In genomic region chr4:173494013-173494970, GRCh38 we compare ENCODE assay signal across 8 cellular contexts. TPM values are rescaled to one million over a fixed set of nuclear protein-coding genes. Genes with fewer than 3 reads are reported as not detected.
A peak's percentile ranks its signal among the peaks of the same experiment; 100 is the strongest.
DNase-seq lines count a peak whose midpoint lies in the region; ATAC-seq, FAIRE-seq and TF ChIP-seq lines count a peak whose summit lies in the region.

No MANE protein-coding gene starts in this region.

- no peaks in the 10 kb centered on the region for H3K36me3 Mint-ChIP-seq in activated CD4-positive, alpha-beta T cell treated with anti-CD3 and anti-CD28 coated beads, Interleukin-2, amount 10 ng/mL, durations not matched to agents 7 days and 5 days (ENCODE audit: low read depth)
- peaks cover 5% of the 10 kb centered on the region for H3K36me3 Mint-ChIP-seq in mesothelial cell of epicardium

- peak overlapping the region; percentile 74 for H3K4me3 Mint-ChIP-seq in activated CD4-positive, alpha-beta T cell treated with anti-CD3 and anti-CD28 coated beads, Interleukin-2, amount 10 ng/mL, durations not matched to agents 7 days and 5 days
- H3K4me3 Mint-ChIP-seq in mesothelial cell of epicardium: peak overlapping the region; percentile 74

- CTCF ChIA-PET in AG04449 (lab: Yijun Ruan, JAX): interaction anchor here (0.6 to 9.1 kb wide), 40 partner anchors 9 to 624 kb away, joined by 3 to 198 read pairs (median 4); partner anchors contain the start of gene HAND2
- CTCF ChIA-PET in activated CD4-positive, alpha-beta T cell treated with anti-CD3 and anti-CD28 coated beads, Interleukin-2, amount 10 ng/mL, durations not matched to agents 7 days and 5 days (lab: Charles Lee): interaction anchor here (0.6 to 1.5 kb wide), 15 partner anchors 9 to 181 kb away, joined by 3 to 8 read pairs (median 3); no protein-coding TSS in a partner anchor
- CTCF ChIA-PET in H1 (lab: Charles Lee; ENCODE audit: partially characterized antibody): interaction anchor here (0.6 to 1.6 kb wide), 23 partner anchors 9 to 331 kb away, joined by 3 to 16 read pairs (median 4); partner anchors contain the start of gene HAND2

- no peak overlapping the region for H4K91ac ChIP-seq in H1 (replicated peaks; ENCODE audit: insufficient read length, low read length)

- DNase-seq in AG04449 (ENCODE audit: low read depth, low spot score) (no peak), NCI-H2029 (lab: John Stamatoyannopoulos, UW) (peak; percentile 63), H1 (ENCODE audit: low read depth in 1 of 2, low spot score in 2 of 2) (peak; percentile 64 to 69), mesothelial cell of epicardium (ENCODE audit: low spot score in 2 of 2, unreplicated experiment in 2 of 2) (peak in 1 of 2 experiments; percentile 63)
- peak; percentile 76 for DNase-seq in activated CD4-positive, alpha-beta T cell treated with anti-CD3 and anti-CD28 coated beads, Interleukin-2, amount 10 ng/mL, durations not matched to agents 7 days and 5 days
- peak; percentile 56 for DNase-seq in stimulated activated naive CD8-positive, alpha-beta T cell treated with anti-CD3 and anti-CD28 coated beads, Interleukin-15, Interleukin-2, amounts not matched to agents 100 U/mL and 50 U/mL, for 24 hours

- peak; percentile 85 for TF ChIP-seq CTCF in AG04449 (IDR thresholded peaks at IDR 0.05; ENCODE audit: insufficient read depth, low read length, missing control alignments)
- peak; percentile 73 to 98 (median 94) for TF ChIP-seq CTCF in H1 (IDR thresholded peaks at IDR 0.05; ENCODE audit: control extremely low read depth in 1 of 3, insufficient read depth in 1 of 3, low read depth in 1 of 3, low read length in 3 of 3)
- TF ChIP-seq CTCF in mesothelial cell of epicardium (IDR thresholded peaks at IDR 0.05; ENCODE audit: unreplicated experiment): peak; percentile 61

- no peak overlapping the region for H2BK15ac ChIP-seq in H1 (ENCODE audit: low read length)

- no peak overlapping the region for H3K14ac ChIP-seq in H1 (ENCODE audit: insufficient read length)

- peaks cover 3 to 38% (median 21%) of the 10 kb centered on the region in 4 experiments for H3K27me3 ChIP-seq in H1 (replicated peaks in 1 of 4; ENCODE audit: control insufficient read depth in 3 of 4, extremely low read depth in 1 of 4, insufficient read depth in 3 of 4, low read length in 3 of 4)

- ATAC-seq in GM18505 (IDR thresholded peaks at IDR 0.05; ENCODE audit: unreplicated experiment) (peak; percentile 95), HG02938 (IDR thresholded peaks at IDR 0.05; ENCODE audit: unreplicated experiment) (peak; percentile 92)
- ATAC-seq in stimulated activated naive CD8-positive, alpha-beta T cell treated with anti-CD3 and anti-CD28 coated beads, Interleukin-15, Interleukin-2, amounts not matched to agents 100 U/mL and 50 U/mL, for 24 hours: peak; percentile 90

- no peaks in the 10 kb centered on the region for H3K79me2 ChIP-seq in H1 (ENCODE audit: control insufficient read depth in 1 of 2, insufficient read depth in 2 of 2, low read length in 2 of 2)

- H3K4me1 Mint-ChIP-seq in activated CD4-positive, alpha-beta T cell treated with anti-CD3 and anti-CD28 coated beads, Interleukin-2, amount 10 ng/mL, durations not matched to agents 7 days and 5 days: peaks cover 30% of the 10 kb centered on the region
- H3K4me1 Mint-ChIP-seq in mesothelial cell of epicardium: peaks cover 28% of the 10 kb centered on the region

- peak; percentile 93 for FAIRE-seq in H1 (lab: Jason Lieb, UNC)

- WGBS in H1 (ENCODE audit: extremely low coverage in 1 of 2, insufficient coverage in 1 of 2, insufficient read length in 1 of 2, insufficient replicate concordance in 2 of 2, low coverage in 1 of 2, low lambda C conversion rate in 2 of 2, missing lambda C conversion rate in 1 of 2), 2 experiments: 21% methylated on average over 40 of the region's 40 CpGs; no CpG with 5 or more reads in 1 of the 2 experiments

- peak overlapping the region; percentile 72; the same call in 1 of the 2 replicates for H2BK20ac ChIP-seq in H1 (ENCODE audit: low read length)

- peak overlapping the region; percentile 79 for H3K27ac Mint-ChIP-seq in activated CD4-positive, alpha-beta T cell treated with anti-CD3 and anti-CD28 coated beads, Interleukin-2, amount 10 ng/mL, durations not matched to agents 7 days and 5 days
- no peak overlapping the region for H3K27ac Mint-ChIP-seq in mesothelial cell of epicardium

- no peak overlapping the region for H4K8ac ChIP-seq in H1 (ENCODE audit: extremely low read depth, insufficient read depth, low read length)

- H3K18ac ChIP-seq in H1 (ENCODE audit: extremely low read depth, low read length): no peak overlapping the region

- H3K79me1 ChIP-seq in H1 (ENCODE audit: low read depth, low read length): no peaks in the 10 kb centered on the region

- TF ChIP-seq POLR2A in GM18505 (IDR thresholded peaks at IDR 0.05; ENCODE audit: borderline replicate concordance, extremely low read depth, insufficient read depth, insufficient read length): no peak
- no peak for TF ChIP-seq POLR2A in H1 (IDR thresholded peaks at IDR 0.05; ENCODE audit: control extremely low read depth in 1 of 2, low read depth in 2 of 2, low read length in 2 of 2)

- H3K4me1 ChIP-seq in H1 (replicated peaks in 1 of 4; ENCODE audit: control insufficient read depth in 3 of 4, insufficient read depth in 4 of 4, low read length in 3 of 4): peaks cover 0 to 10% (median 4%) of the 10 kb centered on the region in 4 experiments; a peak in 6 of 7 replicates

- no peak overlapping the region for H3K56ac ChIP-seq in H1 (replicated peaks; ENCODE audit: insufficient read length, low read depth, low read length)

- peak; percentile 82 to 85 for TF ChIP-seq RAD21 in H1 (IDR thresholded peaks at IDR 0.05 in 1 of 2, conservative IDR thresholded peaks at IDR 0.05 in 1 of 2; ENCODE audit: low read depth in 2 of 2, low read length in 2 of 2)

- H2AK5ac ChIP-seq in H1 (ENCODE audit: low read depth, low read length): no peak overlapping the region

- no peak overlapping the region for H2BK5ac ChIP-seq in H1 (ENCODE audit: low read depth, low read length)

- peak overlapping the region; percentile 55 to 68 for H3K4me2 ChIP-seq in H1 (ENCODE audit: insufficient read depth in 1 of 2, low read depth in 2 of 2, low read length in 2 of 2)

- no peaks in the 10 kb centered on the region for H3K36me3 ChIP-seq in H1 (ENCODE audit: control insufficient read depth in 2 of 4, insufficient read depth in 4 of 4, low read length in 3 of 4)

- no peaks in the 10 kb centered on the region for H4K20me1 ChIP-seq in H1 (replicated peaks in 1 of 2; ENCODE audit: control insufficient read depth in 1 of 2, insufficient read depth in 2 of 2, low read length in 2 of 2)

- no peak overlapping the region for H4K5ac ChIP-seq in H1 (ENCODE audit: insufficient read length, low read depth, low read length)

- peak overlapping the region; percentile 79; the same call in 1 of the 2 replicates for H2AFZ ChIP-seq in H1 (ENCODE audit: low read length)

- H3K9me3 Mint-ChIP-seq in activated CD4-positive, alpha-beta T cell treated with anti-CD3 and anti-CD28 coated beads, Interleukin-2, amount 10 ng/mL, durations not matched to agents 7 days and 5 days: no peaks in the 10 kb centered on the region
- no peaks in the 10 kb centered on the region for H3K9me3 Mint-ChIP-seq in mesothelial cell of epicardium

- no peak overlapping the region for H3K23ac ChIP-seq in H1 (ENCODE audit: insufficient read length)

- no peak overlapping the region for H2BK120ac ChIP-seq in H1 (replicated peaks; ENCODE audit: low read depth, low read length)

- H3K9me3 ChIP-seq in H1 (ENCODE audit: insufficient read depth in 2 of 2, low read depth in 1 of 2, low read length in 1 of 2): no peaks in the 10 kb centered on the region

- H3K4ac ChIP-seq in H1 (replicated peaks; ENCODE audit: insufficient read length, low read depth, low read length): no peak overlapping the region

- no peak for TF ChIP-seq EP300 in H1 (IDR thresholded peaks at IDR 0.05; ENCODE audit: borderline replicate concordance in 1 of 2, low read depth in 2 of 2, low read length in 2 of 2)

- peaks cover 4% of the 10 kb centered on the region; the same call in 1 of the 2 replicates for H3K23me2 ChIP-seq in H1 (ENCODE audit: low read depth, low read length)

- H3K27me3 Mint-ChIP-seq in activated CD4-positive, alpha-beta T cell treated with anti-CD3 and anti-CD28 coated beads, Interleukin-2, amount 10 ng/mL, durations not matched to agents 7 days and 5 days: peaks cover 40% of the 10 kb centered on the region
- peaks cover 13% of the 10 kb centered on the region for H3K27me3 Mint-ChIP-seq in mesothelial cell of epicardium (ENCODE audit: low read depth)

- H3K9ac ChIP-seq in H1 (replicated peaks in 1 of 4; ENCODE audit: extremely low read depth in 1 of 4, low read depth in 3 of 4, low read length in 3 of 4): no peak overlapping the region

- POLR2A ChIA-PET in AG04449 (lab: Yijun Ruan, JAX) (interaction anchor here (1.0 kb wide), 1 partner anchor 74 kb away, joined by 4 read pairs; no protein-coding TSS in a partner anchor), H1 (lab: Charles Lee; ENCODE audit: partially characterized antibody) (interaction anchor here (0.7 to 1.3 kb wide), 3 partner anchors 9 to 160 kb away, joined by 3 to 4 read pairs (median 4); partner anchors contain the start of gene HMGB2)
- POLR2A ChIA-PET in activated CD4-positive, alpha-beta T cell treated with anti-CD3 and anti-CD28 coated beads, Interleukin-2, amount 10 ng/mL, durations not matched to agents 7 days and 5 days (lab: Charles Lee): no interaction called here

- peak overlapping the region; percentile 31 for H3K4me3 ChIP-seq in AG04449 (ENCODE audit: low read depth, low read length)
- H3K4me3 ChIP-seq in H1 (ENCODE audit: extremely low read depth in 1 of 4, insufficient read depth in 2 of 4, low read depth in 3 of 4, low read length in 4 of 4): peak overlapping the region; percentile 16 to 51 (median 26); a peak in 6 of 8 replicates

- H2BK12ac ChIP-seq in H1 (ENCODE audit: low read depth, low read length): no peak overlapping the region

- H3K27ac ChIP-seq in H1 (ENCODE audit: low read depth, low read length): no peak overlapping the region

TF ChIP-seq in H1, 55 proteins besides CTCF, POLR2A, EP300 and RAD21 (continues in another document):
- 0 out of 2 replicates have a peak, but pooled peaks have one; percentile 34 for TF ChIP-seq RBBP5 (IDR thresholded peaks at IDR 0.05; ENCODE audit: borderline replicate concordance, low read depth, low read length)

RNA-seq across cellular contexts. Expression of gene HAND2, which starts 35.7 kb away (rescaled TPM):
- not detected for total RNA-seq in activated CD4-positive, alpha-beta T cell treated with anti-CD3 and anti-CD28 coated beads, Interleukin-2, amount 10 ng/mL, durations not matched to agents 7 days and 5 days
- not detected in 2 replicates for total RNA-seq in H1 (2021; fragmentation: NEBNext Ultra II Directional; extraction: Animal tissue kit (Norgen Biotek cat#: 25700))
- 0.05 TPM in 1 of 2 replicates, not detected in the other for polyA plus RNA-seq in H1 (2011; rRNA removed)
- 0.04 TPM for polyA plus RNA-seq in H1 (2011; cell fraction: cytosol; rRNA removed)
- not detected for polyA plus RNA-seq in H1 (2011; cell fraction: nucleus; rRNA removed)
- 0.05 to 0.37 TPM in 2 of 4 replicates, not detected in the others for polyA plus RNA-seq in H1 (2012, experiment 1 of 2)
- 0.47 TPM for polyA plus RNA-seq in H1 (2012, experiment 2 of 2)
- polyA plus RNA-seq in H1 (2013, experiment 1 of 2): 0.04 TPM
- not detected for polyA plus RNA-seq in H1 (2013, experiment 2 of 2)
- not detected in 2 replicates for polyA minus RNA-seq in H1 (2011; rRNA and poly(A)+ RNA removed)
- not detected for polyA minus RNA-seq in H1 (2011; cell fraction: cytosol; rRNA and poly(A)+ RNA removed)
- not detected for polyA minus RNA-seq in H1 (2011; cell fraction: nucleus; rRNA and poly(A)+ RNA removed)
- 32.8 to 34.3 TPM (median 33.3 TPM) in 3 replicates for total RNA-seq in mesothelial cell of epicardium

Comparison
In these comparisons a context has a peak if more than half of its experiments do, and no peak if none do; other contexts are left out.
1. RNA of gene HAND2, which starts 35.7 kb away (total RNA-seq): 32.8 to 34.3 TPM in mesothelial cell of epicardium; not detected in activated CD4-positive, alpha-beta T cell treated with anti-CD3 and anti-CD28 coated beads, Interleukin-2, amount 10 ng/mL, durations not matched to agents 7 days and 5 days and not detected in H1; every median in the first group is over 10 times any median in the second.
2. Peak in every context shown above with its lines, with median percentiles within 50 percentile points of each other: CTCF ChIP-seq and ATAC-seq.